In the genomic region with DNA sequence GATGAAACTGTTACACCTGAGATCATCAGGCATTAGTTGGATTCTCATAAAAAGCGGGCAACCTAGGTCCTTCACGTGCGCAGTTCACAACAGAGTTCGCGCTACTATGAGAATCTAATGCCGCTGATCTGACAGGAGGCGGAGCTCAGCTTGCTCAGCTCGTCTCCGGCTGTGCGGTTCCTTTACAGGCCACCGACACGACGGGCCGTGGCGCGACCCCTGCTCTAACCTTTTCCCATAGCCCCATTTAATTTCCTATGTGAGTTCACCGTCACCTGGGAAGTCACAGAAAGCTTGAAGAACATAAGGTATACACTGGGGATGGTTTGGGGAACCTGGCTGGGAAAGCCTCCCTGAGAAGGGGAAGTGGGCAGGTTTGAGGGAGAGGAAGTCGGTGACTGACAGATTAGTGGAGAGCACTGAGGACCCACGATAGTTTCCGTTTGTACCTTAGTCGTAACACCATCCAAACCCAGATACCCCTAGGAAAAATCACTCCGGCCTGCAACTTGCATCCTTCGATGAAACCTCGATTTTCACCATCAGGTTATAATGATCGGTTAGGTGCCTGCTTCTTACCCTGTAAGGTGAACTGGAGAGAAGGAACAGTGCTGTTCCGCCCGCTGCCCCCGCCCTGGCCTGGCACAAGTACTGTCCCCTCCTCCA, we compare ENCODE assay signal across 8 cellular contexts. TPM values are rescaled to one million over a fixed set of nuclear protein-coding genes. Genes with fewer than 3 reads are reported as not detected.
DNase-seq lines count a peak whose midpoint lies in the region; ATAC-seq and TF ChIP-seq lines count a peak whose summit lies in the region.

No MANE protein-coding gene starts in this region.

- intact Hi-C loops in IMR-90 (cut with micrococcal nuclease): loop anchor here (1.0 to 10.0 kb wide), 3 partner anchors 21 to 184 kb away; no protein-coding TSS in a partner anchor
- intact Hi-C loops in activated CD4-positive, alpha-beta T cell treated with anti-CD3 and anti-CD28 coated beads for 36 hours (cut with DNase I, micrococcal nuclease): loop anchor here (1.0 to 10.0 kb wide), 8 partner anchors 21 to 958 kb away; partner anchors contain the start of genes ATF7 (in 1 of the 2), CBX5 (in 1 of the 2) and HNRNPA1 (in 1 of the 2)

- H3K56ac ChIP-seq in IMR-90 (ENCODE audit: extremely low read depth, insufficient read depth, low read length): peak overlapping the region; percentile 58; the same call in 1 of the 2 replicates

- TF ChIP-seq CTCF in IMR-90 (conservative IDR thresholded peaks at IDR 0.05; ENCODE audit: low read depth, low read length) (no peak), suprapubic skin (IDR thresholded peaks at IDR 0.05) (no peak)

- no peak for TF ChIP-seq EP300 in suprapubic skin (IDR thresholded peaks at IDR 0.05)

- peak overlapping the region; percentile 95 for H2BK15ac ChIP-seq in IMR-90 (ENCODE audit: low read depth, low read length)

- peak overlapping the region; percentile 80 for H2BK120ac ChIP-seq in IMR-90 (ENCODE audit: low read depth, low read length)

- H3K9me1 ChIP-seq in IMR-90 (ENCODE audit: insufficient read depth, low read length): peaks cover 9% of the 10 kb centered on the region; the same call in 1 of the 2 replicates

- peak overlapping the region; percentile 86 for H4K5ac ChIP-seq in IMR-90 (ENCODE audit: low read depth, low read length)

- H3K9me3 ChIP-seq in IMR-90 (ENCODE audit: control insufficient read depth, insufficient read depth, low read length): no peaks in the 10 kb centered on the region
- no peaks in the 10 kb centered on the region for H3K9me3 ChIP-seq in mucosa of stomach (ENCODE audit: control insufficient read depth, low read length)
- H3K9me3 ChIP-seq in suprapubic skin: no peaks in the 10 kb centered on the region

- WGBS in IMR-90 (ENCODE audit: extremely low coverage in 2 of 2, insufficient read length in 1 of 2), 2 experiments: 26% methylated on average over 5 of the region's 28 CpGs; no CpG with 5 or more reads in 1 of the 2 experiments
- WGBS in suprapubic skin: 20% methylated on average over 27 of the region's 28 CpGs

- H3K9me3 Mint-ChIP-seq in activated CD4-positive, alpha-beta T cell treated with anti-CD3 and anti-CD28 coated beads for 36 hours (ENCODE audit: low read depth): no peaks in the 10 kb centered on the region

- H3K4me1 Mint-ChIP-seq in activated CD4-positive, alpha-beta T cell treated with anti-CD3 and anti-CD28 coated beads for 36 hours: peaks cover 35% of the 10 kb centered on the region

- peak overlapping the region; percentile 64 for H2BK20ac ChIP-seq in IMR-90 (ENCODE audit: low read depth, low read length)

- no peak for TF ChIP-seq RAD21 in IMR-90 (IDR thresholded peaks at IDR 0.05; ENCODE audit: low read length)

- H3K4me2 ChIP-seq in IMR-90 (ENCODE audit: low read depth, low read length): peak overlapping the region; percentile 71

- peaks cover 10 to 22% of the 10 kb centered on the region in 2 experiments for H3K79me1 ChIP-seq in IMR-90 (ENCODE audit: low read depth in 1 of 2, low read length in 2 of 2)

- H3K4me3 Mint-ChIP-seq in activated CD4-positive, alpha-beta T cell treated with anti-CD3 and anti-CD28 coated beads for 36 hours: peak overlapping the region; percentile 76

- H3K27ac ChIP-seq in IMR-90 (ENCODE audit: insufficient read depth, low read length): peak overlapping the region; percentile 72
- peak overlapping the region; percentile 88 for H3K27ac ChIP-seq in suprapubic skin

- ATAC-seq in GM19043 (IDR thresholded peaks at IDR 0.05; ENCODE audit: low read depth, unreplicated experiment) (peak; percentile 34), IMR-90 (ENCODE audit: low read depth) (no peak)
- peak; percentile 36 for ATAC-seq in activated CD4-positive, alpha-beta T cell treated with anti-CD3 and anti-CD28 coated beads for 36 hours

- H3K4me1 ChIP-seq in IMR-90 (ENCODE audit: control insufficient read depth, insufficient read depth, low read length) (peaks cover 12% of the 10 kb centered on the region), mucosa of stomach (ENCODE audit: control insufficient read depth, insufficient read depth, low read length) (peaks cover 34% of the 10 kb centered on the region), suprapubic skin (peaks cover 55% of the 10 kb centered on the region)

- peak overlapping the region; percentile 93 for H3K14ac ChIP-seq in IMR-90 (replicated peaks; ENCODE audit: low read depth, low read length)

- POLR2A ChIA-PET in IMR-90 (lab: Charles Lee; ENCODE audit: unreplicated experiment): interaction anchor here (0.6 kb wide), 1 partner anchor 126 kb away, joined by 3 read pairs; no protein-coding TSS in a partner anchor
- POLR2A ChIA-PET in activated CD4-positive, alpha-beta T cell treated with anti-CD3 and anti-CD28 coated beads for 36 hours (lab: Charles Lee): interaction anchor here (0.6 to 2.1 kb wide), 8 partner anchors 14 to 187 kb away, joined by 3 to 11 read pairs (median 3); partner anchors contain the start of gene PFDN5

- dilution Hi-C loops in IMR-90 (cut with HindIII; ENCODE audit: low sequenced_read_pairs, unreplicated experiment): no loop called here

- peak overlapping the region; percentile 91 for H3K4ac ChIP-seq in IMR-90 (ENCODE audit: low read depth, low read length)

- peak overlapping the region; percentile 10 for H3K18ac ChIP-seq in IMR-90 (ENCODE audit: low read depth, low read length)

- H3K27me3 Mint-ChIP-seq in activated CD4-positive, alpha-beta T cell treated with anti-CD3 and anti-CD28 coated beads for 36 hours: no peaks in the 10 kb centered on the region

- peaks cover 12% of the 10 kb centered on the region; the same call in 1 of the 2 replicates for H3K27me3 ChIP-seq in IMR-90 (ENCODE audit: control insufficient read depth, insufficient read depth, low read length)
- peaks cover 11% of the 10 kb centered on the region for H3K27me3 ChIP-seq in mucosa of stomach (ENCODE audit: control insufficient read depth, insufficient read depth, low read length)
- H3K27me3 ChIP-seq in suprapubic skin: no peaks in the 10 kb centered on the region

- peak overlapping the region; percentile 86 for H2AK5ac ChIP-seq in IMR-90 (ENCODE audit: low read depth, low read length)

- peak overlapping the region; percentile 95 to 99 for H4K8ac ChIP-seq in IMR-90 (ENCODE audit: low read depth in 2 of 2, low read length in 2 of 2)

- H2AFZ ChIP-seq in IMR-90 (replicated peaks; ENCODE audit: low read length, poor library complexity): peak overlapping the region; percentile 96

- peak overlapping the region; percentile 42 for H2BK5ac ChIP-seq in IMR-90 (ENCODE audit: low read depth, low read length, poor library complexity, severe bottlenecking)

- CTCF ChIA-PET in IMR-90 (lab: Yijun Ruan, JAX): interaction anchor here (0.8 to 1.6 kb wide), 3 partner anchors 21 to 184 kb away, joined by 4 to 7 read pairs (median 7); no protein-coding TSS in a partner anchor
- CTCF ChIA-PET in activated CD4-positive, alpha-beta T cell treated with anti-CD3 and anti-CD28 coated beads for 36 hours (lab: Charles Lee): interaction anchor here (0.6 to 7.9 kb wide), 29 partner anchors 14 to 279 kb away, joined by 3 to 166 read pairs (median 6); partner anchors contain the start of genes AMHR2, ESPL1, ITGB7 and MYG1

- H3K9ac ChIP-seq in IMR-90 (ENCODE audit: low read depth, low read length) (peak overlapping the region; percentile 81), mucosa of stomach (ENCODE audit: low read length) (peak overlapping the region; percentile 67)

- H3K27ac Mint-ChIP-seq in activated CD4-positive, alpha-beta T cell treated with anti-CD3 and anti-CD28 coated beads for 36 hours: peak overlapping the region; percentile 92

- H2AK9ac ChIP-seq in IMR-90 (replicated peaks; ENCODE audit: low read depth, low read length, poor library complexity): peak overlapping the region; percentile 77

- in situ Hi-C loops in IMR-90 (cut with MboI; ENCODE audit: low sequenced_read_pairs): loop anchor here (10.0 kb wide), 1 partner anchor 181 kb away; the partner anchor contains the start of genes NPFF and TARBP2

- BruUV-seq in IMR-90 (replicated peaks; lab: Mats Ljungman, UMichigan): no TSS peak

- no peak for TF ChIP-seq POLR2A in IMR-90 (IDR thresholded peaks at IDR 0.05; ENCODE audit: low read depth, low read length)
- no peak for TF ChIP-seq POLR2A in suprapubic skin (IDR thresholded peaks at IDR 0.05)

- DNase-seq in IMR-90 (no peak), dermis blood vessel endothelial cell (peak; percentile 24), suprapubic skin (ENCODE audit: low spot score in 2 of 2) (no peak), HK-2 (ENCODE audit: unreplicated experiment) (no peak), T1000 (lab: John Stamatoyannopoulos, UW) (no peak)
- peak; percentile 78 for DNase-seq in activated CD4-positive, alpha-beta T cell treated with anti-CD3 and anti-CD28 coated beads for 36 hours

- H3K36me3 ChIP-seq in IMR-90 (ENCODE audit: control insufficient read depth, insufficient read depth, low read length): no peaks in the 10 kb centered on the region
- H3K36me3 ChIP-seq in mucosa of stomach (ENCODE audit: control insufficient read depth, insufficient read depth, low read length): no peaks in the 10 kb centered on the region
- peaks cover under 1% of the 10 kb centered on the region for H3K36me3 ChIP-seq in suprapubic skin

- peak overlapping the region; percentile 61 for H3K23ac ChIP-seq in IMR-90 (ENCODE audit: low read depth, low read length)

- peak overlapping the region; percentile 85 for H4K91ac ChIP-seq in IMR-90 (ENCODE audit: insufficient read depth, low read depth, low read length)

- peaks cover 6% of the 10 kb centered on the region for H3K36me3 Mint-ChIP-seq in activated CD4-positive, alpha-beta T cell treated with anti-CD3 and anti-CD28 coated beads for 36 hours (ENCODE audit: low read depth)

- no peaks in the 10 kb centered on the region for H4K20me1 ChIP-seq in IMR-90 (ENCODE audit: insufficient read depth, low read length)

- H3K4me3 ChIP-seq in IMR-90 (ENCODE audit: insufficient read depth, low read depth, low read length) (peak overlapping the region; percentile 26; the same call in 1 of the 2 replicates), mucosa of stomach (ENCODE audit: low read length) (peak overlapping the region; percentile 27), suprapubic skin (peak overlapping the region; percentile 71)

RNA-seq across cellular contexts. Expression of gene AAAS, which starts 2.8 kb away (rescaled TPM):
- total RNA-seq in IMR-90 (2012; rRNA removed) (37.5 and 44.6 TPM in 2 replicates), dermis blood vessel endothelial cell (38.6 and 44.3 TPM in 2 replicates), suprapubic skin (10 to 100 TPM; 35.9 to 72.9 (median 52.5) TPM)
- polyA plus RNA-seq in IMR-90 (2012; rRNA removed): 67.1 and 71.9 TPM in 2 replicates
- polyA plus RNA-seq in IMR-90 (2012; cell fraction: cytosol; rRNA removed): 45.2 and 62.4 TPM in 2 replicates
- 345 TPM in 2 replicates for polyA plus RNA-seq in IMR-90 (2012; cell fraction: nucleus; rRNA removed; ENCODE audit: low replicate concordance)
- 10 to 100 TPM; 65.5 to 72.5 TPM for total RNA-seq in activated CD4-positive, alpha-beta T cell treated with anti-CD3 and anti-CD28 coated beads for 36 hours

RNA-seq across cellular contexts. Expression of gene SP7, which starts 11.9 kb away (rescaled TPM):
- total RNA-seq in IMR-90 (2012; rRNA removed): not detected in 2 replicates
- polyA plus RNA-seq in IMR-90 (2012; rRNA removed): not detected in 2 replicates
- not detected in 2 replicates for polyA plus RNA-seq in IMR-90 (2012; cell fraction: cytosol; rRNA removed)
- not detected in 2 replicates for polyA plus RNA-seq in IMR-90 (2012; cell fraction: nucleus; rRNA removed; ENCODE audit: low replicate concordance)
- total RNA-seq in activated CD4-positive, alpha-beta T cell treated with anti-CD3 and anti-CD28 coated beads for 36 hours: not detected
- total RNA-seq in dermis blood vessel endothelial cell: not detected in 2 replicates
- not detected for total RNA-seq in suprapubic skin

RNA-seq across cellular contexts. Expression of gene MYG1, which starts 24.8 kb away (rescaled TPM):
- total RNA-seq in IMR-90 (2012; rRNA removed) (47.2 and 49.8 TPM in 2 replicates), dermis blood vessel endothelial cell (35.2 and 43.1 TPM in 2 replicates), suprapubic skin (10 to 100 TPM; 38.2 to 54.6 (median 46.3) TPM)
- 63.7 and 73.6 TPM in 2 replicates for polyA plus RNA-seq in IMR-90 (2012; rRNA removed)
- 54.6 and 65.0 TPM in 2 replicates for polyA plus RNA-seq in IMR-90 (2012; cell fraction: cytosol; rRNA removed)
- 92.8 and 136 TPM in 2 replicates for polyA plus RNA-seq in IMR-90 (2012; cell fraction: nucleus; rRNA removed; ENCODE audit: low replicate concordance)
- total RNA-seq in activated CD4-positive, alpha-beta T cell treated with anti-CD3 and anti-CD28 coated beads for 36 hours: 10 to 100 TPM; 61.9 to 68.8 TPM

RNA-seq across cellular contexts. Expression of gene PFDN5, which starts 28.9 kb away (rescaled TPM):
- total RNA-seq in IMR-90 (2012; rRNA removed): 764 and 1,011 TPM in 2 replicates
- polyA plus RNA-seq in IMR-90 (2012; rRNA removed): 1,210 and 1,338 TPM in 2 replicates
- polyA plus RNA-seq in IMR-90 (2012; cell fraction: cytosol; rRNA removed): 519 and 1,135 TPM in 2 replicates
- polyA plus RNA-seq in IMR-90 (2012; cell fraction: nucleus; rRNA removed; ENCODE audit: low replicate concordance): 360 and 1,957 TPM in 2 replicates
- total RNA-seq in activated CD4-positive, alpha-beta T cell treated with anti-CD3 and anti-CD28 coated beads for 36 hours: 100 to 1,000 TPM; 253 to 322 TPM
- 185 and 491 TPM in 2 replicates for total RNA-seq in dermis blood vessel endothelial cell
- 100 to 1,000 TPM; 457 to 612 (median 511) TPM for total RNA-seq in suprapubic skin

RNA-seq across cellular contexts. Expression of gene SP1, which starts 55.7 kb away (rescaled TPM):
- total RNA-seq in IMR-90 (2012; rRNA removed) (45.0 and 53.6 TPM in 2 replicates), dermis blood vessel endothelial cell (32.7 and 47.1 TPM in 2 replicates), suprapubic skin (100 to 1,000 TPM in 3 of 4 donors, 10 to 100 TPM in 1; 82.5 to 122 (median 111) TPM)
- 19.7 and 21.2 TPM in 2 replicates for polyA plus RNA-seq in IMR-90 (2012; rRNA removed)
- polyA plus RNA-seq in IMR-90 (2012; cell fraction: cytosol; rRNA removed): 4.3 and 9.9 TPM in 2 replicates
- polyA plus RNA-seq in IMR-90 (2012; cell fraction: nucleus; rRNA removed; ENCODE audit: low replicate concordance): 24.6 and 42.1 TPM in 2 replicates
- 10 to 100 TPM; 76.8 to 93.5 TPM for total RNA-seq in activated CD4-positive, alpha-beta T cell treated with anti-CD3 and anti-CD28 coated beads for 36 hours

Comparison
In these comparisons a context has a peak if more than half of its experiments do, and no peak if none do; other contexts are left out.
1. DNase-seq: peak in activated CD4-positive, alpha-beta T cell treated with anti-CD3 and anti-CD28 coated beads for 36 hours (single experiment) and dermis blood vessel endothelial cell (single experiment); none in IMR-90 (single experiment), suprapubic skin (0 of 2), HK-2 (single experiment) and T1000 (single experiment).
2. Peak in every context shown above with its lines, with median percentiles within 50 percentile points of each other: H3K4me3 ChIP-seq.